11 cellular contexts compared by ENCODE assay signal in genomic region chr2:237073552-237073951, GRCh38. TPM values are rescaled to one million over a fixed set of nuclear protein-coding genes. Genes with fewer than 3 reads are reported as not detected.
DNase-seq lines count a peak whose midpoint lies in the region; ATAC-seq and TF ChIP-seq lines count a peak whose summit lies in the region.
"Had no signal": no experiment of that assay in that cellular context is flagged by ENCODE, and none has a peak within 500 bp of the region (broad histone marks: within the 10 kb centered on the region; RNA-seq: fewer than 3 reads in every experiment).

No MANE protein-coding gene starts in this region.

- no peaks in the 10 kb centered on the region for H3K9me3 ChIP-seq in mucosa of descending colon

- no peak overlapping the region for H3K27ac Mint-ChIP-seq in effector memory CD8-positive, alpha-beta T cell

- no peaks in the 10 kb centered on the region for H3K4me1 ChIP-seq in mucosa of descending colon (ENCODE audit: low read depth)

- H3K4me1 Mint-ChIP-seq in effector memory CD8-positive, alpha-beta T cell (ENCODE audit: low read depth in 2 of 2): no peaks in the 10 kb centered on the region
- H3K4me1 Mint-ChIP-seq: stimulated activated naive CD8-positive, alpha-beta T cell treated with anti-CD3 and anti-CD28 coated beads, Interleukin-15, amount 100 ng/mL, for 72 hours had no signal

- no peaks in the 10 kb centered on the region for H3K27me3 Mint-ChIP-seq in effector memory CD8-positive, alpha-beta T cell
- H3K27me3 Mint-ChIP-seq: stimulated activated naive CD8-positive, alpha-beta T cell treated with anti-CD3 and anti-CD28 coated beads, Interleukin-15, amount 100 ng/mL, for 72 hours had no signal

- DNase-seq in Daoy (ENCODE audit: low read depth) (peak; percentile 59), fibroblast of pulmonary artery (ENCODE audit: low read depth) (peak; percentile 89), mucosa of descending colon (no peak)
- DNase-seq in effector memory CD8-positive, alpha-beta T cell: no peak
- no peak for DNase-seq in activated CD8-positive, alpha-beta memory T cell treated with anti-CD3 and anti-CD28 coated beads for 24 hours
- DNase-seq: activated CD4-positive, alpha-beta T cell treated with anti-CD3 and anti-CD28 coated beads, Interleukin-2, amount 50 U/mL, for 4 hours; NCI-H2171 treated with DMSO at 0.1 percent for 48 hours; stimulated activated naive CD8-positive, alpha-beta T cell treated with anti-CD3 and anti-CD28 coated beads, Interleukin-15, amount 100 ng/mL, for 72 hours had no signal

- no peaks in the 10 kb centered on the region for H3K9me3 Mint-ChIP-seq in effector memory CD8-positive, alpha-beta T cell
- H3K9me3 Mint-ChIP-seq: stimulated activated naive CD8-positive, alpha-beta T cell treated with anti-CD3 and anti-CD28 coated beads, Interleukin-15, amount 100 ng/mL, for 72 hours had no signal

- no peak for TF ChIP-seq CTCF in WI38 (IDR thresholded peaks at IDR 0.05; ENCODE audit: low read depth, low read length)
- no peak for TF ChIP-seq CTCF in fibroblast of pulmonary artery (IDR thresholded peaks at IDR 0.05; ENCODE audit: low read length, missing control alignments)
- no peak for TF ChIP-seq CTCF in mucosa of descending colon (IDR thresholded peaks at IDR 0.05)

- no peaks in the 10 kb centered on the region for H3K36me3 ChIP-seq in mucosa of descending colon (ENCODE audit: low read depth)

- intact Hi-C loops in mucosa of descending colon (cut with DNase I, micrococcal nuclease): loop anchor here in 1 of 2 donors (5.0 kb wide), 1 partner anchor 721 kb away; no protein-coding TSS in a partner anchor

- H3K4me3 ChIP-seq in WI38 (ENCODE audit: low read depth, low read length) (0 out of 2 replicates have a peak overlapping the region, but pooled peaks have one; percentile 2), fibroblast of pulmonary artery (replicated peaks; ENCODE audit: low read depth, low read length) (no peak overlapping the region), mucosa of descending colon (no peak overlapping the region)

- peaks cover 9% of the 10 kb centered on the region for H3K36me3 Mint-ChIP-seq in effector memory CD8-positive, alpha-beta T cell (ENCODE audit: insufficient read depth)

- no peak overlapping the region for H3K4me3 Mint-ChIP-seq in effector memory CD8-positive, alpha-beta T cell
- H3K4me3 Mint-ChIP-seq: stimulated activated naive CD8-positive, alpha-beta T cell treated with anti-CD3 and anti-CD28 coated beads, Interleukin-15, amount 100 ng/mL, for 72 hours had no signal

- ATAC-seq in mucosa of descending colon (peak; percentile 46), HG02973 (IDR thresholded peaks at IDR 0.05; ENCODE audit: unreplicated experiment) (no peak), HG03460 (IDR thresholded peaks at IDR 0.05; ENCODE audit: unreplicated experiment) (no peak)
- ATAC-seq in effector memory CD8-positive, alpha-beta T cell (replicated peaks): no peak
- ATAC-seq: stimulated activated naive CD8-positive, alpha-beta T cell treated with anti-CD3 and anti-CD28 coated beads, Interleukin-15, amount 100 ng/mL, for 72 hours had no signal

RNA-seq across cellular contexts. Expression of gene COPS8, which starts 12.1 kb away (rescaled TPM):
- total RNA-seq in Daoy (2014; rRNA removed; shearing (Covaris generic)): 160 and 186 TPM in 2 replicates
- total RNA-seq in mucosa of descending colon: 10 to 100 TPM; 23.4 to 37.3 (median 31.5) TPM

Comparison
In these comparisons a context has a peak if more than half of its experiments do, and no peak if none do; other contexts are left out.
1. DNase-seq: peak in Daoy (single experiment) and fibroblast of pulmonary artery (single experiment); none in mucosa of descending colon (0 of 3), effector memory CD8-positive, alpha-beta T cell (0 of 3) and activated CD8-positive, alpha-beta memory T cell treated with anti-CD3 and anti-CD28 coated beads for 24 hours (single experiment).